8 cellular contexts compared by ENCODE assay signal in the genomic region with DNA sequence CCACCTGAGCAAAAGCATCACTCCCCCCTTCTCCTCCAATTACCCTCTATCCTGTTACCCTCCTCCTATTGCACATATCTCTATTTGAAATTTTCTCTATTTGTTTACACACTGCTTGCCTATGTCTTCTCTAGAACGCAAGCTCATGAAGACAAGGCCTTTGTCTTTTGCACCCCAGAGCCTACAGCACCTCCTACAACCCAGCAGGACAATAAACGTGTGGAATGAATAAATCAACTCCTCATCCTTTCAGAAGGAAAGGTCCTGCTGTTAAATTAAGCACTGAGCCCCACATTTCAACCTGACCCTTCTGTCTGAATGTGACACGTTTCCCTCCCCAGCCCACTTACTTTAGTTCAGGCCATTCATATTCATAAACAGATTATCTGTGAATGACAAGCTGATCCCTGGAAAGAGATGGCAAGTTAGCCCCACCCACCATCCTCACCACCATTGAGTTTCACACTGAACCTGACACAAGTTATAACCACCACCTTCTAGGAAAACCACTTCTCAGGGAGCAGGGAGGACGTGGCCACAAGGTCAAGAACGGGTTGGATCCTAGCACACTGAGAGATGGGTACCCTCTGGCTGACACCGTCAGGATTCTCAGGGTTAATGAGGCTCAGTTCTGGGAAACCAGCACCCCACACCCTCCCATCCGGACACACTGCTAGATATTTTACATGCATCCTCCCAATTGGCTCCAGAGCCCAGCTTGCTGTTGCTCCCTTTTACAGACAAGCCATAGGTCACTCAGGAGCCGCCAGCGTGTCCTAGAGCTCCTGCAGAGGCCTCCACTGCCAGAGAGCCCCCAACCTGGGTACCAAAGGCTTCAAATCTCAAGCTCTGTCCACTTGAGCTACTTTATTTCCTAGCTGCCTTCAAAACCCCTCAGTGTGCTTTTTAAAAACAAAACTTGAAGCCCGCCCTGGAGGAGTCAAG. TPM values are rescaled to one million over a fixed set of nuclear protein-coding genes. Genes with fewer than 3 reads are reported as not detected.
DNase-seq lines count a peak whose midpoint lies in the region; ATAC-seq and TF ChIP-seq lines count a peak whose summit lies in the region.

No MANE protein-coding gene starts in this region.

- H3K27ac ChIP-seq in ascending aorta = peak overlapping the region; percentile 38 to 66

- DNase-seq in activated naive CD4-positive, alpha-beta T cell treated with anti-CD3 and anti-CD28 coated beads, Interleukin-2, amount 10 ng/mL, durations not matched to agents 7 days and 5 days = peak; percentile 33
- DNase-seq in activated naive CD4-positive, alpha-beta T cell treated with Interleukin-2 at 50 U/mL for 16 hours = no peak
- DNase-seq in NCI-H146 treated with DMSO at 0.1 percent for 48 hours (lab: John Stamatoyannopoulos, UW; ENCODE audit: unreplicated experiment) (peak; percentile 90), ascending aorta (ENCODE audit: low spot score in 2 of 2) (no peak), iPS DF 19.7 (ENCODE audit: low read depth, low spot score) (peak; percentile 69), skeletal muscle cell (ENCODE audit: low read depth) (no peak), Kasumi-1 (lab: John Stamatoyannopoulos, UW) (no peak)

- no peaks in the 10 kb centered on the region for H3K9me3 Mint-ChIP-seq in activated naive CD4-positive, alpha-beta T cell treated with anti-CD3 and anti-CD28 coated beads, Interleukin-2, amount 10 ng/mL, durations not matched to agents 7 days and 5 days

- H3K4me3 ChIP-seq in ascending aorta (peak overlapping the region; percentile 70 to 82), skeletal muscle cell (ENCODE audit: low read depth, low read length) (peak overlapping the region; percentile 51)

- H3K9me3 ChIP-seq in ascending aorta = no peaks in the 10 kb centered on the region

- no peaks in the 10 kb centered on the region for H3K27me3 Mint-ChIP-seq in activated naive CD4-positive, alpha-beta T cell treated with anti-CD3 and anti-CD28 coated beads, Interleukin-2, amount 10 ng/mL, durations not matched to agents 7 days and 5 days

- H3K27me3 ChIP-seq in ascending aorta = no peaks in the 10 kb centered on the region

- intact Hi-C loops in ascending aorta (cut with DNase I) = loop anchor here (5.0 kb wide), 1 partner anchor 39 kb away; no protein-coding TSS in a partner anchor

- TF ChIP-seq CTCF in ascending aorta (IDR thresholded peaks at IDR 0.05) = no peak

- CTCF ChIA-PET in activated naive CD4-positive, alpha-beta T cell treated with anti-CD3 and anti-CD28 coated beads, Interleukin-2, amount 10 ng/mL, durations not matched to agents 7 days and 5 days (lab: Charles Lee) = interaction anchor here (0.6 to 2.5 kb wide), 5 partner anchors 12 to 327 kb away, joined by 3 to 10 read pairs (median 3); no protein-coding TSS in a partner anchor

- no peak for ATAC-seq in GM18861 (IDR thresholded peaks at IDR 0.05; ENCODE audit: unreplicated experiment)

- peak overlapping the region; percentile 69 for H3K4me3 Mint-ChIP-seq in activated naive CD4-positive, alpha-beta T cell treated with anti-CD3 and anti-CD28 coated beads, Interleukin-2, amount 10 ng/mL, durations not matched to agents 7 days and 5 days

- peak overlapping the region; percentile 25 for H3K27ac Mint-ChIP-seq in activated naive CD4-positive, alpha-beta T cell treated with anti-CD3 and anti-CD28 coated beads, Interleukin-2, amount 10 ng/mL, durations not matched to agents 7 days and 5 days

- peaks cover 3 to 11% of the 10 kb centered on the region in 2 donors for H3K4me1 ChIP-seq in ascending aorta

- no peaks in the 10 kb centered on the region for H3K36me3 ChIP-seq in ascending aorta

- no peaks in the 10 kb centered on the region for H3K36me3 Mint-ChIP-seq in activated naive CD4-positive, alpha-beta T cell treated with anti-CD3 and anti-CD28 coated beads, Interleukin-2, amount 10 ng/mL, durations not matched to agents 7 days and 5 days

- peaks cover 22% of the 10 kb centered on the region for H3K4me1 Mint-ChIP-seq in activated naive CD4-positive, alpha-beta T cell treated with anti-CD3 and anti-CD28 coated beads, Interleukin-2, amount 10 ng/mL, durations not matched to agents 7 days and 5 days

RNA-seq across cellular contexts. Expression of a gene that starts 0.9 kb away (rescaled TPM):
- 3.6 TPM for total RNA-seq in ascending aorta

Comparison
In these comparisons a context has a peak if more than half of its experiments do, and no peak if none do; other contexts are left out.
1. DNase-seq: peak in activated naive CD4-positive, alpha-beta T cell treated with anti-CD3 and anti-CD28 coated beads, Interleukin-2, amount 10 ng/mL, durations not matched to agents 7 days and 5 days (single experiment), NCI-H146 treated with DMSO at 0.1 percent for 48 hours (single experiment) and iPS DF 19.7 (single experiment); none in activated naive CD4-positive, alpha-beta T cell treated with Interleukin-2 at 50 U/mL for 16 hours (single experiment), ascending aorta (0 of 2), skeletal muscle cell (single experiment) and Kasumi-1 (0 of 2).